ENCODE assay signal across 1 cellular context in the genomic region with DNA sequence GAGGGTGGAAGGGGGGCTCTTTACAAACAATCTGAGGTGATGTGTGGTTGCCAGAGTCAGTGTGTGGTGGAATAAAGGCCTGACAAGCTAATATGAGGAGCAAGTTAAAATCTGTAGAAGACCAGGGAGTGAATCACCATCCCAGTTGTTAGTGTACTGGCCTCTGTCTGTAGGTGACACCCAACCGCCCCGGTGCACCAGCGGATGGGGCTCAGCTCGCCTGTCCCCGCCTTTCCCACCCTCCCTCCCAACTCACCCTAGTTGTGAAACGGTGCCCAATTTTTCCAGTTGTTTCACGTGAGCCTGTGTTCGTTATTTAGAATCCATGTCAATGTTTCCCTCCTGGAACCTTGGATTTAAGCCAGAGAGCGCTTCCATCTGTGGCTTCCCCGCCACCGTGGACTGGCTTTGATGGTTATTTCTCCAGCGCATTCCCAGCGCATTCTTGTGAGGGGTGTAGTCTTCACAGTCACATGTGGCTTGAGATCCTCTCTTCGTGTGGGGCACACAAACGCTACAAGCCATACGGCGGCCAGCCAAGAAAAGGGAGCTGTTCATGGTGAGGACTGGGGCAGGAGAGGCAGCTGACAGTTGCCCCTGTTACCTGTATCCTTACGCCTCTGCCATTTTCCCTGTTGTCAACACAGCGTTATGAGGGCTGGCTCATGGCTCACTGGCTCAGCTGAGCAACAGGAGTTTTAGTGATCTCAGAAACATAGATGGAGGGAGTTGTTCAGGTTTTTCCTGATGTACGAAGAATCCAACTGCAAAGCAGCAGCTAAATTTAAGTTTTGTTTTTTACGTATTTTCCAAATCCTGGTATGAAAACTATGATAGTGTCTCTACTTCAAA.
TF ChIP-seq lines count a peak whose summit lies in the region.

No MANE protein-coding gene starts in this region.

TF ChIP-seq in WTC11, 78 proteins besides CTCF, POLR2A, EP300 and RAD21 (continued from another document):
- TF ChIP-seq, protein P1, sequence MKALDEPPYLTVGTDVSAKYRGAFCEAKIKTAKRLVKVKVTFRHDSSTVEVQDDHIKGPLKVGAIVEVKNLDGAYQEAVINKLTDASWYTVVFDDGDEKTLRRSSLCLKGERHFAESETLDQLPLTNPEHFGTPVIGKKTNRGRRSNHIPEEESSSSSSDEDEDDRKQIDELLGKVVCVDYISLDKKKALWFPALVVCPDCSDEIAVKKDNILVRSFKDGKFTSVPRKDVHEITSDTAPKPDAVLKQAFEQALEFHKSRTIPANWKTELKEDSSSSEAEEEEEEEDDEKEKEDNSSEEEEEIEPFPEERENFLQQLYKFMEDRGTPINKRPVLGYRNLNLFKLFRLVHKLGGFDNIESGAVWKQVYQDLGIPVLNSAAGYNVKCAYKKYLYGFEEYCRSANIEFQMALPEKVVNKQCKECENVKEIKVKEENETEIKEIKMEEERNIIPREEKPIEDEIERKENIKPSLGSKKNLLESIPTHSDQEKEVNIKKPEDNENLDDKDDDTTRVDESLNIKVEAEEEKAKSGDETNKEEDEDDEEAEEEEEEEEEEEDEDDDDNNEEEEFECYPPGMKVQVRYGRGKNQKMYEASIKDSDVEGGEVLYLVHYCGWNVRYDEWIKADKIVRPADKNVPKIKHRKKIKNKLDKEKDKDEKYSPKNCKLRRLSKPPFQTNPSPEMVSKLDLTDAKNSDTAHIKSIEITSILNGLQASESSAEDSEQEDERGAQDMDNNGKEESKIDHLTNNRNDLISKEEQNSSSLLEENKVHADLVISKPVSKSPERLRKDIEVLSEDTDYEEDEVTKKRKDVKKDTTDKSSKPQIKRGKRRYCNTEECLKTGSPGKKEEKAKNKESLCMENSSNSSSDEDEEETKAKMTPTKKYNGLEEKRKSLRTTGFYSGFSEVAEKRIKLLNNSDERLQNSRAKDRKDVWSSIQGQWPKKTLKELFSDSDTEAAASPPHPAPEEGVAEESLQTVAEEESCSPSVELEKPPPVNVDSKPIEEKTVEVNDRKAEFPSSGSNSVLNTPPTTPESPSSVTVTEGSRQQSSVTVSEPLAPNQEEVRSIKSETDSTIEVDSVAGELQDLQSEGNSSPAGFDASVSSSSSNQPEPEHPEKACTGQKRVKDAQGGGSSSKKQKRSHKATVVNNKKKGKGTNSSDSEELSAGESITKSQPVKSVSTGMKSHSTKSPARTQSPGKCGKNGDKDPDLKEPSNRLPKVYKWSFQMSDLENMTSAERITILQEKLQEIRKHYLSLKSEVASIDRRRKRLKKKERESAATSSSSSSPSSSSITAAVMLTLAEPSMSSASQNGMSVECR (CRISPR knock-in tag; IDR thresholded peaks at IDR 0.05; ENCODE audit: borderline replicate concordance) = no peak
